24 cellular contexts compared by ENCODE assay signal in genomic region chr7:100562195-100563099, GRCh38. TPM values are rescaled to one million over a fixed set of nuclear protein-coding genes. Genes with fewer than 3 reads are reported as not detected.
DNase-seq lines count a peak whose midpoint lies in the region; ATAC-seq, FAIRE-seq and TF ChIP-seq lines count a peak whose summit lies in the region.
"Had no signal": no experiment of that assay in that cellular context is flagged by ENCODE, and none has a peak within 500 bp of the region (broad histone marks: within the 10 kb centered on the region; RNA-seq: fewer than 3 reads in every experiment).

No MANE protein-coding gene starts in this region.

- H3K36me3 ChIP-seq in SK-N-SH (replicated peaks in 1 of 2; ENCODE audit: control insufficient read depth in 1 of 2, insufficient read depth in 2 of 2, low read length in 1 of 2) (peaks cover 0 to 3% of the 10 kb centered on the region in 2 experiments), kidney (ENCODE audit: control insufficient read depth in 1 of 2, insufficient read depth in 2 of 2, low read length in 2 of 2) (peaks cover 6% of the 10 kb centered on the region in 2 donors), neuronal stem cell (replicated peaks in 1 of 2; ENCODE audit: control insufficient read depth in 2 of 2, insufficient read depth in 2 of 2, low read length in 2 of 2) (peaks cover 4 to 29% of the 10 kb centered on the region in 2 donors)
- H3K36me3 ChIP-seq: SJCRH30 had no signal

- intact Hi-C loops in kidney (cut with DNase I), result no loop called here

- H3K14ac ChIP-seq in neuronal stem cell (ENCODE audit: low read length), result no peak overlapping the region

- H2BK5ac ChIP-seq in neuronal stem cell (ENCODE audit: low read length), result no peak overlapping the region

- ATAC-seq in SK-N-SH treated with all-trans-retinoic acid at 6 μM for 48 hours, result no peak
- ATAC-seq: Panc1 had no signal

- H4K91ac ChIP-seq in neuronal stem cell (ENCODE audit: low read depth, low read length, poor library complexity), result no peak overlapping the region

- no peak overlapping the region for H4K8ac ChIP-seq in neuronal stem cell (ENCODE audit: low read depth, low read length)

- H3F3A ChIP-seq in SK-N-SH (replicated peaks; ENCODE audit: insufficient read depth), result peaks cover 9% of the 10 kb centered on the region

- FAIRE-seq in kidney (lab: Jason Lieb, UNC), result no peak
- FAIRE-seq: GM19239, H1 had no signal

- H2BK15ac ChIP-seq in neuronal stem cell (ENCODE audit: low read length), result no peak overlapping the region

- H3K4me3 ChIP-seq in SK-N-SH (ENCODE audit: low read depth in 2 of 2, low read length in 1 of 2), result no peak overlapping the region
- H3K4me3 ChIP-seq in kidney (ENCODE audit: low read length in 2 of 2), result no peak overlapping the region
- no peak overlapping the region for H3K4me3 ChIP-seq in neuronal stem cell (ENCODE audit: low read length in 2 of 2)
- H3K4me3 ChIP-seq: SJCRH30 had no signal

- no peak overlapping the region for H2BK12ac ChIP-seq in neuronal stem cell (ENCODE audit: low read length)

- H3K18ac ChIP-seq in neuronal stem cell (ENCODE audit: low read length), result no peak overlapping the region

- CTCF ChIA-PET in SK-N-SH (lab: Yijun Ruan, JAX), result interaction anchor here (0.6 to 16.6 kb wide), 18 partner anchors 9 to 290 kb away, joined by 3 to 398 read pairs (median 23); partner anchors contain the start of genes AGFG2, FBXO24, GIGYF1 and LRCH4

- H3K9me3 ChIP-seq in SK-N-SH (no peaks in the 10 kb centered on the region), kidney (ENCODE audit: control insufficient read depth in 1 of 2, low read length in 2 of 2) (no peaks in the 10 kb centered on the region), neuronal stem cell (replicated peaks in 1 of 2; ENCODE audit: control insufficient read depth in 2 of 2, insufficient read depth in 1 of 2, low read depth in 1 of 2, low read length in 2 of 2) (no peaks in the 10 kb centered on the region)
- H3K9me3 ChIP-seq: SJCRH30 had no signal

- H3K4me1 ChIP-seq in SK-N-SH (ENCODE audit: control insufficient read depth in 1 of 2, insufficient read depth in 2 of 2, low read depth in 1 of 2, low read length in 1 of 2), result peaks cover 0 to 13% of the 10 kb centered on the region in 2 experiments; a peak in 1 of 4 replicates
- H3K4me1 ChIP-seq in kidney (ENCODE audit: control insufficient read depth in 1 of 2, insufficient read depth in 1 of 2, low read depth in 1 of 2, low read length in 2 of 2), result no peaks in the 10 kb centered on the region
- H3K4me1 ChIP-seq in neuronal stem cell (ENCODE audit: control insufficient read depth in 2 of 2, insufficient read depth in 1 of 2, low read depth in 1 of 2, low read length in 2 of 2), result peaks cover 3 to 7% of the 10 kb centered on the region in 2 donors

- DNase-seq in SK-N-SH (peak; percentile 17), kidney (peak; percentile 66), neuronal stem cell (ENCODE audit: low spot score) (no peak), NCI-H345 treated with DMSO at 0.1 percent for 48 hours (lab: John Stamatoyannopoulos, UW; ENCODE audit: unreplicated experiment) (no peak), AG08396 (ENCODE audit: low spot score) (no peak), pons (ENCODE audit: low spot score) (no peak)
- DNase-seq in stimulated activated CD4-positive, alpha-beta T cell treated with anti-CD3 and anti-CD28 coated beads, Interleukin-2, amount 100 ng/mL, for 24 hours, result no peak
- DNase-seq: AML-193; DMS53; GF-D8; KG1; NCI-H1092; NCI-H1436; NCI-H1930; NCI-H510A; NCI-H748 treated with DMSO at 0.1 percent for 48 hours; NK-92 treated with Interleukin-12 subunit alpha and Interleukin-12 subunit beta, amount 100 ng/mL, for 24 hours; SJCRH30 had no signal

- H3K79me2 ChIP-seq in SK-N-SH (ENCODE audit: insufficient read depth), result no peaks in the 10 kb centered on the region

- no peak overlapping the region for H2AFZ ChIP-seq in SK-N-SH (ENCODE audit: low read depth)
- no peak overlapping the region for H2AFZ ChIP-seq in neuronal stem cell (ENCODE audit: low read length)

- POLR2A ChIA-PET in SK-N-SH (lab: Yijun Ruan, JAX), result no interaction called here

- TF ChIP-seq CTCF in SK-N-SH (IDR thresholded peaks at IDR 0.05), result no peak
- TF ChIP-seq CTCF in kidney (IDR thresholded peaks at IDR 0.05; ENCODE audit: borderline replicate concordance, extremely low read depth, insufficient read depth), result no peak

- H3K27ac ChIP-seq in SK-N-SH (ENCODE audit: low read depth in 2 of 2, low read length in 1 of 2), result no peak overlapping the region
- H3K27ac ChIP-seq in kidney (ENCODE audit: low read depth in 2 of 2, low read length in 2 of 2), result no peak overlapping the region
- H3K27ac ChIP-seq in neuronal stem cell (replicated peaks; ENCODE audit: low read length), result no peak overlapping the region
- H3K27ac ChIP-seq: 22Rv1, C4-2B, SJCRH30 had no signal

- H4K20me1 ChIP-seq in SK-N-SH (ENCODE audit: insufficient read depth), result no peaks in the 10 kb centered on the region

- peak overlapping the region; percentile 39 for H2BK120ac ChIP-seq in neuronal stem cell (ENCODE audit: low read depth, low read length)

- no peaks in the 10 kb centered on the region for H3K79me1 ChIP-seq in neuronal stem cell (ENCODE audit: low read depth, low read length)

- H3K4ac ChIP-seq in neuronal stem cell (ENCODE audit: low read length), result no peak overlapping the region

- no peak for TF ChIP-seq EP300 in SK-N-SH (IDR thresholded peaks at IDR 0.05; ENCODE audit: borderline replicate concordance in 1 of 2, low read depth in 1 of 2, low read length in 1 of 2)

- H3K9me2 ChIP-seq in SK-N-SH, result no peaks in the 10 kb centered on the region

- H3K23ac ChIP-seq in neuronal stem cell (ENCODE audit: low read depth, low read length, poor library complexity), result peak overlapping the region; percentile 57

- 90% methylated on average over 26 of the region's 26 CpGs for WGBS in SK-N-SH (ENCODE audit: low lambda C conversion rate)
- no CpG with 5 or more reads among the region's 26 CpGs for WGBS in neuronal stem cell (ENCODE audit: extremely low coverage in 2 of 2, insufficient read length in 2 of 2, insufficient replicate concordance in 1 of 2), 2 donors

- TF ChIP-seq RAD21 in SK-N-SH (IDR thresholded peaks at IDR 0.05; ENCODE audit: low read length), result no peak

- H2AK5ac ChIP-seq in neuronal stem cell (ENCODE audit: low read depth, low read length), result no peak overlapping the region

- no peaks in the 10 kb centered on the region for H3K27me3 ChIP-seq in SK-N-SH (ENCODE audit: insufficient read depth)
- H3K27me3 ChIP-seq in neuronal stem cell (ENCODE audit: control insufficient read depth in 3 of 3, insufficient read depth in 3 of 3, low read depth in 1 of 3, low read length in 3 of 3), result no peaks in the 10 kb centered on the region
- H3K27me3 ChIP-seq: SJCRH30 had no signal

- no peak overlapping the region for H3K4me2 ChIP-seq in SK-N-SH
- H3K4me2 ChIP-seq in neuronal stem cell (ENCODE audit: insufficient read depth, low read length, poor library complexity, severe bottlenecking), result no peak overlapping the region

- no peak overlapping the region for H3K9ac ChIP-seq in SK-N-SH
- no peak overlapping the region for H3K9ac ChIP-seq in kidney (ENCODE audit: low read length in 2 of 2)
- H3K9ac ChIP-seq in neuronal stem cell (ENCODE audit: low read depth, low read length, poor library complexity), result no peak overlapping the region

TF ChIP-seq in SK-N-SH, 30 proteins besides CTCF, POLR2A, EP300 and RAD21 (continues in another document):
- TF ChIP-seq TEAD4 (IDR thresholded peaks at IDR 0.05; ENCODE audit: borderline replicate concordance, insufficient read depth) (no peak), FOXJ3 (CRISPR knock-in tag; IDR thresholded peaks at IDR 0.05) (no peak), MEF2A (IDR thresholded peaks at IDR 0.05; ENCODE audit: borderline replicate concordance, low read depth) (no peak), YY1 (IDR thresholded peaks at IDR 0.05; ENCODE audit: low read depth) (no peak), JUND (IDR thresholded peaks at IDR 0.05) (no peak)

TF ChIP-seq in SK-N-SH treated with all-trans-retinoic acid at 6 μM for 48 hours, 23 proteins besides CTCF, POLR2A, EP300 and RAD21 (continues in another document):
- TF ChIP-seq ARNTL (CRISPR knock-in tag; IDR thresholded peaks at IDR 0.05; ENCODE audit: borderline replicate concordance, low read depth), result no peak
- TF ChIP-seq TOX (CRISPR knock-in tag; IDR thresholded peaks at IDR 0.05; ENCODE audit: borderline replicate concordance), result no peak
- no peak for TF ChIP-seq SNAI2 (CRISPR knock-in tag; IDR thresholded peaks at IDR 0.05)

RNA-seq across cellular contexts. Expression of gene SAP25, which starts 11.3 kb away (rescaled TPM):
- polyA plus RNA-seq in SK-N-SH (2012; rRNA removed) (1.0 and 1.2 TPM in 2 replicates), kidney (ENCODE audit: insufficient read depth, low read depth, low replicate concordance) (5.7 TPM)
- 0.18 TPM in 1 of 2 replicates, not detected in the other for polyA plus RNA-seq in SK-N-SH (2012; cell fraction: cytosol; rRNA removed)
- 8.7 and 22.8 TPM in 2 replicates for polyA plus RNA-seq in SK-N-SH (2012; cell fraction: nucleus; rRNA removed)
- total RNA-seq in kidney, result 9.8 TPM
- polyA plus RNA-seq in neuronal stem cell (2013, experiment 1 of 2), result 4.0 TPM
- polyA plus RNA-seq in neuronal stem cell (2013, experiment 2 of 2), result 3.4 TPM

RNA-seq across cellular contexts. Expression of gene AGFG2, which starts 23.4 kb away (rescaled TPM):
- polyA plus RNA-seq in SK-N-SH (2012; rRNA removed), result 16.1 and 23.1 TPM in 2 replicates
- 9.1 and 10.0 TPM in 2 replicates for polyA plus RNA-seq in SK-N-SH (2012; cell fraction: cytosol; rRNA removed)
- polyA plus RNA-seq in SK-N-SH (2012; cell fraction: nucleus; rRNA removed), result 29.2 and 35.1 TPM in 2 replicates
- 37.3 TPM for total RNA-seq in kidney
- polyA plus RNA-seq in kidney (ENCODE audit: insufficient read depth, low read depth, low replicate concordance), result 24.3 TPM
- 3.2 TPM for polyA plus RNA-seq in neuronal stem cell (2013, experiment 1 of 2)
- polyA plus RNA-seq in neuronal stem cell (2013, experiment 2 of 2), result 4.6 TPM

RNA-seq across cellular contexts. Expression of gene LRCH4, which starts 23.5 kb away (rescaled TPM):
- polyA plus RNA-seq in SK-N-SH (2012; rRNA removed) (24.2 and 29.8 TPM in 2 replicates), kidney (ENCODE audit: insufficient read depth, low read depth, low replicate concordance) (23.2 TPM)
- polyA plus RNA-seq in SK-N-SH (2012; cell fraction: cytosol; rRNA removed), result 6.4 and 8.9 TPM in 2 replicates
- polyA plus RNA-seq in SK-N-SH (2012; cell fraction: nucleus; rRNA removed), result 189 and 213 TPM in 2 replicates
- total RNA-seq in kidney, result 62.9 TPM
- 30.1 TPM for polyA plus RNA-seq in neuronal stem cell (2013, experiment 1 of 2)
- 28.3 TPM for polyA plus RNA-seq in neuronal stem cell (2013, experiment 2 of 2)

RNA-seq across cellular contexts. Expression of gene FBXO24, which starts 23.7 kb away (rescaled TPM):
- polyA plus RNA-seq in SK-N-SH (2012; rRNA removed) (0.71 and 0.94 TPM in 2 replicates), kidney (ENCODE audit: insufficient read depth, low read depth, low replicate concordance) (0.95 TPM)
- 0.52 and 0.54 TPM in 2 replicates for polyA plus RNA-seq in SK-N-SH (2012; cell fraction: cytosol; rRNA removed)
- 3.3 and 3.7 TPM in 2 replicates for polyA plus RNA-seq in SK-N-SH (2012; cell fraction: nucleus; rRNA removed)
- 0.60 TPM for total RNA-seq in kidney
- polyA plus RNA-seq in neuronal stem cell (2013, experiment 1 of 2), result 1.2 TPM
- polyA plus RNA-seq in neuronal stem cell (2013, experiment 2 of 2), result 1.1 TPM
- total RNA-seq: SJCRH30 had no signal

RNA-seq across cellular contexts. Expression of gene PCOLCE, which starts 39.7 kb away (rescaled TPM):
- polyA plus RNA-seq in SK-N-SH (2012; rRNA removed) (190 and 448 TPM in 2 replicates), kidney (ENCODE audit: insufficient read depth, low read depth, low replicate concordance) (42.9 TPM)
- polyA plus RNA-seq in SK-N-SH (2012; cell fraction: cytosol; rRNA removed), result 153 and 201 TPM in 2 replicates
- 1,146 and 1,459 TPM in 2 replicates for polyA plus RNA-seq in SK-N-SH (2012; cell fraction: nucleus; rRNA removed)
- 51.5 TPM for total RNA-seq in kidney
- 24.7 TPM for polyA plus RNA-seq in neuronal stem cell (2013, experiment 1 of 2)
- 24.4 TPM for polyA plus RNA-seq in neuronal stem cell (2013, experiment 2 of 2)

Comparison
In these comparisons a context has a peak if more than half of its experiments do, and no peak if none do; other contexts are left out.
1. DNase-seq: peak in SK-N-SH (single experiment) and kidney (single experiment); none in neuronal stem cell (single experiment), NCI-H345 treated with DMSO at 0.1 percent for 48 hours (single experiment), AG08396 (single experiment), stimulated activated CD4-positive, alpha-beta T cell treated with anti-CD3 and anti-CD28 coated beads, Interleukin-2, amount 100 ng/mL, for 24 hours (0 of 2) and pons (single experiment).